Comparison of ENCODE assay signal across 8 cellular contexts in the genomic region with DNA sequence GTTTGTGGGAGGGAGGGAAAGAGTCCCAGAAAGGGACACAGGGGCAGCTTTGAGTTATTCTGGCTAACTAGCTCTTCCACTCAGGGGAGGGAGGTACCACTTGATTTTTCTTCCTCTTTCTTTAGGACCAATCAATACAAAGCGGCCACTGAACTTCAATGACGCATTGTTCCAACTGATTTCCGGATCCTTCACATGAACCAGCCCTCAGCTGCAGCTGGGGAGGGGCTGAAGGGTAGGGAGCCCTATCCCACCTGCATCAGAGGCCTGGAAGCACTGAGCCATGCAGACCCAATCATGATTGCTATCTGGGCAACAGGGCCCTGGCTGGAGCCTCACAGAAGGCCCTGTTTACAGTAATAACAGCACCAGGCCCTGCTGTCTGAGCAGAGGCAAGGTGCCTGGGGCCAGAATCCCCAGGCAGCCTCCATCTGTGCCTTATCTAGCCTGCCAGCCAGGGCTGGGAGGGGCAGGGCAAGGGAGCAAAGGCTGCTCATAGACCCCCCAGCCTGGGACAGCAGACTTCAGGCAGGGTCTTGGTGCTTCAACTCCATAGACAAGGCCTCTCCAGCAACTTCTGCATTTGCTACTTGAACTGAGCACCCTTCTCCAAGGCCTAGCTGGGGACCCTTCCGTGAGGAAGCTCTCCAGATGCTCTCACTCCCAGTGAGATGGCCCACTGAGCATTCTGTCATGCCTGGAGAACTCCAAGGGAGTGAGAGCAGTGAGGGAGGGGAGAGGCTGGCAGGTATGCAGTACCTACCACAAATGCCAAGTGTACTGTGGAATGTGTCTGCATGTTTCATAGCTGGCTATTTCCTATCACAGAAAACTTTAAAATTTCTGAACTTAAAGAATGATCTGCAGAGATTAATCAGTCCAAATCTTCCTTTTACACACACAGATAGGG. TPM values are rescaled to one million over a fixed set of nuclear protein-coding genes. Genes with fewer than 3 reads are reported as not detected.
A peak's percentile ranks its signal among the peaks of the same experiment; 100 is the strongest.
DNase-seq lines count a peak whose midpoint lies in the region; ATAC-seq and TF ChIP-seq lines count a peak whose summit lies in the region.

No MANE protein-coding gene starts in this region.

- H3K27me3 Mint-ChIP-seq in dendritic cell treated with granulocyte-macrophage colony-stimulating factor and Interleukin-4, amounts not matched to agents 40 ng/mL and 50 ng/mL, for 4 days: no peaks in the 10 kb centered on the region
- H3K27me3 Mint-ChIP-seq in nephron (ENCODE audit: low read depth) (no peaks in the 10 kb centered on the region), endothelial cell (ENCODE audit: unreplicated experiment) (no peaks in the 10 kb centered on the region)

- intact Hi-C loops in dendritic cell treated with granulocyte-macrophage colony-stimulating factor and Interleukin-4, amounts not matched to agents 40 ng/mL and 50 ng/mL, for 4 days (cut with micrococcal nuclease): no loop called here

- H3K4me3 Mint-ChIP-seq in dendritic cell treated with granulocyte-macrophage colony-stimulating factor and Interleukin-4, amounts not matched to agents 40 ng/mL and 50 ng/mL, for 4 days: peak overlapping the region; percentile 20
- H3K4me3 Mint-ChIP-seq in nephron (no peak overlapping the region), endothelial cell (ENCODE audit: unreplicated experiment) (no peak overlapping the region)

- DNase-seq in CD1c-positive myeloid dendritic cell (ENCODE audit: extremely low spot score): peak; percentile 85
- DNase-seq in NCI-H446 (lab: John Stamatoyannopoulos, UW): peak; percentile 93 to 95
- DNase-seq in stimulated activated CD4-positive, alpha-beta T cell treated with anti-CD3 and anti-CD28 coated beads, Interleukin-15, amount 100 ng/mL, for 24 hours: no peak
- DNase-seq in endothelial cell (ENCODE audit: low spot score): no peak

- H3K9me3 Mint-ChIP-seq in dendritic cell treated with granulocyte-macrophage colony-stimulating factor and Interleukin-4, amounts not matched to agents 40 ng/mL and 50 ng/mL, for 4 days: no peaks in the 10 kb centered on the region
- H3K9me3 Mint-ChIP-seq in nephron: no peaks in the 10 kb centered on the region
- H3K9me3 Mint-ChIP-seq in endothelial cell (ENCODE audit: unreplicated experiment): no peaks in the 10 kb centered on the region

- peak overlapping the region; percentile 97 for H3K27ac Mint-ChIP-seq in dendritic cell treated with granulocyte-macrophage colony-stimulating factor and Interleukin-4, amounts not matched to agents 40 ng/mL and 50 ng/mL, for 4 days
- H3K27ac Mint-ChIP-seq in nephron: peak overlapping the region; percentile 76 to 90 (median 85)
- no peak overlapping the region for H3K27ac Mint-ChIP-seq in endothelial cell (ENCODE audit: unreplicated experiment)

- peak; percentile 63 for ATAC-seq in GM21381 (IDR thresholded peaks at IDR 0.05; ENCODE audit: unreplicated experiment)
- no peak for ATAC-seq in HG03175 (IDR thresholded peaks at IDR 0.05; ENCODE audit: unreplicated experiment)

- H3K36me3 Mint-ChIP-seq in dendritic cell treated with granulocyte-macrophage colony-stimulating factor and Interleukin-4, amounts not matched to agents 40 ng/mL and 50 ng/mL, for 4 days (ENCODE audit: low read depth): peaks cover 7% of the 10 kb centered on the region
- H3K36me3 Mint-ChIP-seq in nephron (ENCODE audit: low read depth) (no peaks in the 10 kb centered on the region), endothelial cell (ENCODE audit: low read depth, unreplicated experiment) (no peaks in the 10 kb centered on the region)

- TF ChIP-seq CTCF in nephron (IDR thresholded peaks at IDR 0.05; ENCODE audit: unreplicated experiment in 3 of 3): no peak
- TF ChIP-seq CTCF in endothelial cell (IDR thresholded peaks at IDR 0.05; ENCODE audit: unreplicated experiment): no peak

- H3K4me1 Mint-ChIP-seq in dendritic cell treated with granulocyte-macrophage colony-stimulating factor and Interleukin-4, amounts not matched to agents 40 ng/mL and 50 ng/mL, for 4 days (ENCODE audit: low read depth): peaks cover 52% of the 10 kb centered on the region
- peaks cover 31% of the 10 kb centered on the region for H3K4me1 Mint-ChIP-seq in nephron
- H3K4me1 Mint-ChIP-seq in endothelial cell (ENCODE audit: unreplicated experiment): peaks cover 20% of the 10 kb centered on the region

RNA-seq across cellular contexts. Expression of gene CLPB, which starts 22.5 kb away (rescaled TPM):
- total RNA-seq in endothelial cell (ENCODE audit: unreplicated experiment): 23.2 TPM

Comparison
In these comparisons a context has a peak if more than half of its experiments do, and no peak if none do; other contexts are left out.
1. DNase-seq: peak in CD1c-positive myeloid dendritic cell (single experiment) and NCI-H446 (2 of 2); none in stimulated activated CD4-positive, alpha-beta T cell treated with anti-CD3 and anti-CD28 coated beads, Interleukin-15, amount 100 ng/mL, for 24 hours (single experiment) and endothelial cell (single experiment).